8 cellular contexts compared by ENCODE assay signal in the genomic region with DNA sequence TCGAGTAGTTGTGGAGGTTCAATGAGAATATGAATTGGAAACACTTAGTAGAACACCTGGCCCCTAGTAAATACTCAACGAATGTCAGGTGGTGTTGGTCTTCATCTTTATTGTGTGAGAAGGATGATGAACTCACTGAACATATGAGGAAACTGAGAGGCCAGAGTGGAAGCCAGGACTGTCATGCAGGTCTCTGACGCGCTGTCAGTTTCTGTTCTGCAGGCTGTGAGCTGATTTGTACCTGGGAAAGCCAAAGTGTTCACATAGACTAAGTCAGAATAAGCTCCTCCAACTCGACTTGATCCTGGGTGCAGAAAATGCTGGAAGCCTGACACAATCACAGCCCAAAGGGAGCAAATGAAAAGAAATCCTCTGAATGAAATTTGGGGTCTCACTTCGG.
DNase-seq lines count a peak whose midpoint lies in the region; ATAC-seq, FAIRE-seq and TF ChIP-seq lines count a peak whose summit lies in the region.

No MANE protein-coding gene starts in this region.

- DNase-seq in AG04450 (ENCODE audit: low read depth, low spot score), result no peak
- DNase-seq in left lobe of liver (ENCODE audit: low spot score), result no peak
- DNase-seq in D721Med (ENCODE audit: insufficient read length, low spot score), result no peak
- no peak for DNase-seq in NCI-H524 treated with DMSO at 0.1 percent for 48 hours (lab: John Stamatoyannopoulos, UW)
- DNase-seq in NCI-H526 (lab: John Stamatoyannopoulos, UW), result no peak

- H3K4me3 ChIP-seq in AG04450 (ENCODE audit: low read depth, low read length) (peak overlapping the region; percentile 56), WI38 (ENCODE audit: low read depth, low read length) (peak overlapping the region; percentile 25)

- peak; percentile 68 for ATAC-seq in GM19452 (IDR thresholded peaks at IDR 0.05; ENCODE audit: unreplicated experiment)
- peak; percentile 27 for ATAC-seq in left lobe of liver
- ATAC-seq in HG03039 (IDR thresholded peaks at IDR 0.05; ENCODE audit: unreplicated experiment), result no peak

- FAIRE-seq in D721Med (lab: Jason Lieb, UNC), result no peak

- H3K27ac ChIP-seq in AG04450 (ENCODE audit: low read depth, low read length), result no peak overlapping the region

- no peaks in the 10 kb centered on the region for H3K9me3 ChIP-seq in AG04450 (ENCODE audit: control insufficient read depth, insufficient read depth, low read length)

- POLR2A ChIA-PET in AG04450 (lab: Yijun Ruan, JAX), result no interaction called here

- no peak for TF ChIP-seq CTCF in AG04450 (IDR thresholded peaks at IDR 0.05; ENCODE audit: low read depth, low read length)
- TF ChIP-seq CTCF in WI38 (IDR thresholded peaks at IDR 0.05; ENCODE audit: low read depth, low read length), result no peak
- no peak for TF ChIP-seq CTCF in D721Med (IDR thresholded peaks at IDR 0.05; ENCODE audit: insufficient read depth, missing control alignments)

- no peaks in the 10 kb centered on the region for H3K27me3 ChIP-seq in AG04450 (ENCODE audit: control insufficient read depth, insufficient read depth, low read length)

- CTCF ChIA-PET in AG04450 (lab: Charles Lee), result no interaction called here
